ENCODE assay signal across 1 cellular context in genomic region chr1:93846151-93846928, GRCh38.
TF ChIP-seq lines count a peak whose summit lies in the region.

No MANE protein-coding gene starts in this region.

TF ChIP-seq in HepG2, 621 proteins besides CTCF, POLR2A, EP300 and RAD21 (continued from another document and continues in another):
- TF ChIP-seq ZHX2 (IDR thresholded peaks at IDR 0.05; ENCODE audit: low read depth) (no peak), ZHX2 (CRISPR knock-in tag; IDR thresholded peaks at IDR 0.05; ENCODE audit: borderline replicate concordance) (peak; percentile 80; the same call in 1 of the 2 replicates), HES4 (CRISPR knock-in tag; IDR thresholded peaks at IDR 0.05; ENCODE audit: borderline replicate concordance) (peak; percentile 23; the same call in 1 of the 2 replicates), HDAC1 (CRISPR knock-in tag; IDR thresholded peaks at IDR 0.05) (peak; percentile 52), SMAD3 (CRISPR knock-in tag; IDR thresholded peaks at IDR 0.05) (no peak), GMEB1 (CRISPR knock-in tag; IDR thresholded peaks at IDR 0.05; ENCODE audit: borderline replicate concordance) (no peak; the same call in none of the 2 replicates), NCOA5 (CRISPR knock-in tag; IDR thresholded peaks at IDR 0.05) (no peak), PRDM4 (CRISPR knock-in tag; IDR thresholded peaks at IDR 0.05; ENCODE audit: borderline replicate concordance) (no peak; the same call in 1 of the 2 replicates), ZNF124 (CRISPR knock-in tag; IDR thresholded peaks at IDR 0.05) (peak; percentile 49; the same call in 1 of the 2 replicates), ZNF280B (CRISPR knock-in tag; IDR thresholded peaks at IDR 0.05; ENCODE audit: borderline replicate concordance) (no peak), TCF12 (IDR thresholded peaks at IDR 0.05) (no peak), TCF12 (CRISPR knock-in tag; IDR thresholded peaks at IDR 0.05) (0 out of 2 replicates have a peak, but pooled peaks have one; percentile 55), KDM6A (CRISPR knock-in tag; IDR thresholded peaks at IDR 0.05; ENCODE audit: low read depth) (no peak), MXD1 (CRISPR knock-in tag; IDR thresholded peaks at IDR 0.05) (peak; percentile 81), ZNF17 (CRISPR knock-in tag; IDR thresholded peaks at IDR 0.05) (no peak), ZNF564 (CRISPR knock-in tag; IDR thresholded peaks at IDR 0.05) (peak; percentile 54; the same call in 1 of the 2 replicates), JUN (CRISPR knock-in tag; IDR thresholded peaks at IDR 0.05) (no peak), NAIF1 (CRISPR knock-in tag; IDR thresholded peaks at IDR 0.05; ENCODE audit: borderline replicate concordance) (peak; percentile 57; the same call in 1 of the 2 replicates), ZMAT5 (CRISPR knock-in tag; IDR thresholded peaks at IDR 0.05; ENCODE audit: borderline replicate concordance, low read depth) (no peak), ZNF432 (CRISPR knock-in tag; IDR thresholded peaks at IDR 0.05; ENCODE audit: borderline replicate concordance) (no peak), RNF2 (conservative IDR thresholded peaks at IDR 0.05; ENCODE audit: low read depth) (no peak), RBM39 (IDR thresholded peaks at IDR 0.05; ENCODE audit: low read depth, low read length, poor library complexity, severe bottlenecking) (peak; percentile 29), ZNF256 (CRISPR knock-in tag; conservative IDR thresholded peaks at IDR 0.05) (0 out of 2 replicates have a peak, but pooled peaks have one; percentile 38), ZNF362 (CRISPR knock-in tag; IDR thresholded peaks at IDR 0.05; ENCODE audit: borderline replicate concordance) (no peak), ZNF10 (CRISPR knock-in tag; IDR thresholded peaks at IDR 0.05; ENCODE audit: borderline replicate concordance, low read depth) (no peak), CERS6 (CRISPR knock-in tag; IDR thresholded peaks at IDR 0.05) (no peak), ZBTB39 (CRISPR knock-in tag; IDR thresholded peaks at IDR 0.05) (no peak), SRSF1 (optimal IDR thresholded peaks at IDR 0.05; ENCODE audit: low read depth, low read length) (peak; percentile 73), POLR2AphosphoS5 (IDR thresholded peaks at IDR 0.05; ENCODE audit: low read depth, low read length) (peak; percentile 72; the same call in 1 of the 2 replicates), ATF2 (CRISPR knock-in tag; IDR thresholded peaks at IDR 0.05) (no peak), BRD4 (CRISPR knock-in tag; IDR thresholded peaks at IDR 0.05) (peak; percentile 25; the same call in 1 of the 2 replicates), HMGXB3 (CRISPR knock-in tag; IDR thresholded peaks at IDR 0.05; ENCODE audit: borderline replicate concordance) (0 out of 2 replicates have a peak, but pooled peaks have one; percentile 36)
